Comparison of ENCODE assay signal across 19 cellular contexts in genomic region chr5:763397-763796, GRCh38. TPM values are rescaled to one million over a fixed set of nuclear protein-coding genes. Genes with fewer than 3 reads are reported as not detected.
DNase-seq lines count a peak whose midpoint lies in the region; ATAC-seq and TF ChIP-seq lines count a peak whose summit lies in the region.
"Had no signal": no experiment of that assay in that cellular context is flagged by ENCODE, and none has a peak within 500 bp of the region (broad histone marks: within the 10 kb centered on the region; RNA-seq: fewer than 3 reads in every experiment).

No MANE protein-coding gene starts in this region.

- peaks cover 12% of the 10 kb centered on the region for H3K4me1 Mint-ChIP-seq in neural progenitor cell

- peaks cover 16% of the 10 kb centered on the region for H3K27me3 Mint-ChIP-seq in neural progenitor cell (ENCODE audit: insufficient read depth, low read depth)

- H4K20me1 ChIP-seq in neural progenitor cell (ENCODE audit: low read depth), result no peaks in the 10 kb centered on the region
- H4K20me1 ChIP-seq in OCI-LY7 (ENCODE audit: insufficient read depth, low read length), result no peaks in the 10 kb centered on the region

- intact Hi-C loops in cardiac septum (cut with DNase I) (loop anchor here (5.0 kb wide), 1 partner anchor 84 kb away; no protein-coding TSS in a partner anchor), left ventricle myocardium inferior (cut with micrococcal nuclease) (no loop called here), OCI-LY7 (cut with micrococcal nuclease; ENCODE audit: unreplicated experiment) (no loop called here)

- H3K27me3 ChIP-seq in left ventricle myocardium inferior (ENCODE audit: low read depth), result no peaks in the 10 kb centered on the region
- no peaks in the 10 kb centered on the region for H3K27me3 ChIP-seq in RWPE2 (ENCODE audit: insufficient read depth, poor library complexity, severe bottlenecking)
- H3K27me3 ChIP-seq in neural progenitor cell, result no peaks in the 10 kb centered on the region
- H3K27me3 ChIP-seq: SJCRH30 had no signal

- no peaks in the 10 kb centered on the region for H3F3A ChIP-seq in neural progenitor cell (ENCODE audit: low read depth)

- H2AFZ ChIP-seq in neural progenitor cell (replicated peaks) (no peak overlapping the region), OCI-LY7 (ENCODE audit: low read length) (no peak overlapping the region)

- peak overlapping the region; percentile 59 for H3K27ac Mint-ChIP-seq in neural progenitor cell

- no peak overlapping the region for H3K4me2 ChIP-seq in neural progenitor cell
- no peak overlapping the region for H3K4me2 ChIP-seq in OCI-LY7 (ENCODE audit: low read length)

- DNase-seq in cardiac septum (ENCODE audit: low spot score) (peak; percentile 65), left ventricle myocardium inferior (no peak), RWPE2 (ENCODE audit: low spot score) (peak; percentile 6), neural progenitor cell (ENCODE audit: low spot score) (no peak), OCI-LY7 (ENCODE audit: low spot score) (no peak), T-helper 1 cell (no peak), dermis blood vessel endothelial cell (no peak)
- DNase-seq: ACHN; DMS53; HCEC 1CT; KG1; NCI-H1436; NCI-H2029 treated with DMSO at 0.1 percent for 48 hours; NCI-H2171 treated with DMSO at 0.1 percent for 48 hours; NCI-H446 treated with DMSO at 0.1 percent for 48 hours; NK-92 treated with Interleukin-12 subunit alpha and Interleukin-12 subunit beta, amount 100 ng/mL, for 24 hours; RPMI8226; SJCRH30 had no signal

- peaks cover 6% of the 10 kb centered on the region for H3K9me3 Mint-ChIP-seq in neural progenitor cell

- ATAC-seq in RWPE2 (ENCODE audit: low read depth) (no peak), GM21825 (IDR thresholded peaks at IDR 0.05; ENCODE audit: unreplicated experiment) (no peak)

- H3K4me3 Mint-ChIP-seq in neural progenitor cell, result no peak overlapping the region

- no peaks in the 10 kb centered on the region for H3K9me2 ChIP-seq in OCI-LY7 (ENCODE audit: insufficient read depth, low read length)

- no peak overlapping the region for H3K4me3 ChIP-seq in left ventricle myocardium inferior
- H3K4me3 ChIP-seq in RWPE2 (ENCODE audit: severe bottlenecking), result no peak overlapping the region
- no peak overlapping the region for H3K4me3 ChIP-seq in neural progenitor cell
- no peak overlapping the region for H3K4me3 ChIP-seq in OCI-LY7 (ENCODE audit: low read depth, low read length, poor library complexity, severe bottlenecking)
- H3K4me3 ChIP-seq: SJCRH30 had no signal

- CTCF ChIA-PET in OCI-LY7 (lab: Charles Lee; ENCODE audit: unreplicated experiment), result no interaction called here

- H3K36me3 ChIP-seq in left ventricle myocardium inferior (peaks cover 25% of the 10 kb centered on the region), RWPE2 (ENCODE audit: low read depth) (no peaks in the 10 kb centered on the region), neural progenitor cell (no peaks in the 10 kb centered on the region), OCI-LY7 (ENCODE audit: insufficient read depth, low read length) (no peaks in the 10 kb centered on the region)
- H3K36me3 ChIP-seq: SJCRH30 had no signal

- BruUV-seq in OCI-LY7 (replicated peaks; lab: Mats Ljungman, UMichigan), result no TSS peak

- peaks cover 35% of the 10 kb centered on the region for H3K4me1 ChIP-seq in left ventricle myocardium inferior
- no peaks in the 10 kb centered on the region for H3K4me1 ChIP-seq in RWPE2 (ENCODE audit: insufficient read depth, poor library complexity, severe bottlenecking)
- peaks cover 12% of the 10 kb centered on the region for H3K4me1 ChIP-seq in neural progenitor cell
- no peaks in the 10 kb centered on the region for H3K4me1 ChIP-seq in OCI-LY7 (ENCODE audit: insufficient read depth, low read length, poor library complexity, severe bottlenecking)
- H3K4me1 ChIP-seq: SJCRH30 had no signal

- no peaks in the 10 kb centered on the region for H3K79me2 ChIP-seq in neural progenitor cell (ENCODE audit: low read depth)
- H3K79me2 ChIP-seq in OCI-LY7 (ENCODE audit: insufficient read depth, low read depth, low read length), result no peaks in the 10 kb centered on the region

- H3K27ac ChIP-seq in left ventricle myocardium inferior (replicated peaks) (no peak overlapping the region), RWPE2 (ENCODE audit: poor library complexity, severe bottlenecking) (no peak overlapping the region), neural progenitor cell (no peak overlapping the region), OCI-LY7 (ENCODE audit: low read depth, low read length, poor library complexity, severe bottlenecking) (no peak overlapping the region)
- H3K27ac ChIP-seq: SJCRH30 had no signal

- H3K36me3 Mint-ChIP-seq in neural progenitor cell, result peaks cover 8% of the 10 kb centered on the region

- H3K9me3 ChIP-seq in left ventricle myocardium inferior (replicated peaks) (no peaks in the 10 kb centered on the region), RWPE2 (ENCODE audit: severe bottlenecking) (no peaks in the 10 kb centered on the region), neural progenitor cell (ENCODE audit: low read depth) (no peaks in the 10 kb centered on the region), OCI-LY7 (ENCODE audit: low read length) (no peaks in the 10 kb centered on the region)
- H3K9me3 ChIP-seq: SJCRH30 had no signal

- no peak for TF ChIP-seq CTCF in left ventricle myocardium inferior (IDR thresholded peaks at IDR 0.05; ENCODE audit: borderline replicate concordance)
- no peak for TF ChIP-seq CTCF in RWPE2 (IDR thresholded peaks at IDR 0.05; ENCODE audit: poor library complexity, severe bottlenecking)
- TF ChIP-seq CTCF in neural progenitor cell (IDR thresholded peaks at IDR 0.05), result no peak
- no peak for TF ChIP-seq CTCF in OCI-LY7 (conservative IDR thresholded peaks at IDR 0.05; ENCODE audit: low read length)

- H3K9ac ChIP-seq in neural progenitor cell, result no peak overlapping the region

- POLR2A ChIA-PET in OCI-LY7 (lab: Charles Lee), result no interaction called here

RNA-seq across cellular contexts. Expression of gene ZDHHC11B, which starts 21.1 kb away (rescaled TPM):
- total RNA-seq in cardiac septum (5.5 TPM), left ventricle myocardium inferior (13.4 TPM), neural progenitor cell (ENCODE audit: low replicate concordance) (0.25 and 0.60 TPM in 2 replicates), OCI-LY7 (2022) (0.26 and 0.29 TPM in 2 replicates), dermis blood vessel endothelial cell (0.17 TPM in 1 of 2 replicates, not detected in the other)
- not detected in 2 replicates for total RNA-seq in OCI-LY7 (2014; rRNA removed; shearing (Covaris generic))

Comparison
In these comparisons a context has a peak if more than half of its experiments do, and no peak if none do; other contexts are left out.
1. DNase-seq: peak in cardiac septum (single experiment) and RWPE2 (single experiment); none in left ventricle myocardium inferior (single experiment), neural progenitor cell (single experiment), OCI-LY7 (single experiment), T-helper 1 cell (0 of 5) and dermis blood vessel endothelial cell (single experiment).